Comparison of ENCODE assay signal across 9 cellular contexts in the genomic region with DNA sequence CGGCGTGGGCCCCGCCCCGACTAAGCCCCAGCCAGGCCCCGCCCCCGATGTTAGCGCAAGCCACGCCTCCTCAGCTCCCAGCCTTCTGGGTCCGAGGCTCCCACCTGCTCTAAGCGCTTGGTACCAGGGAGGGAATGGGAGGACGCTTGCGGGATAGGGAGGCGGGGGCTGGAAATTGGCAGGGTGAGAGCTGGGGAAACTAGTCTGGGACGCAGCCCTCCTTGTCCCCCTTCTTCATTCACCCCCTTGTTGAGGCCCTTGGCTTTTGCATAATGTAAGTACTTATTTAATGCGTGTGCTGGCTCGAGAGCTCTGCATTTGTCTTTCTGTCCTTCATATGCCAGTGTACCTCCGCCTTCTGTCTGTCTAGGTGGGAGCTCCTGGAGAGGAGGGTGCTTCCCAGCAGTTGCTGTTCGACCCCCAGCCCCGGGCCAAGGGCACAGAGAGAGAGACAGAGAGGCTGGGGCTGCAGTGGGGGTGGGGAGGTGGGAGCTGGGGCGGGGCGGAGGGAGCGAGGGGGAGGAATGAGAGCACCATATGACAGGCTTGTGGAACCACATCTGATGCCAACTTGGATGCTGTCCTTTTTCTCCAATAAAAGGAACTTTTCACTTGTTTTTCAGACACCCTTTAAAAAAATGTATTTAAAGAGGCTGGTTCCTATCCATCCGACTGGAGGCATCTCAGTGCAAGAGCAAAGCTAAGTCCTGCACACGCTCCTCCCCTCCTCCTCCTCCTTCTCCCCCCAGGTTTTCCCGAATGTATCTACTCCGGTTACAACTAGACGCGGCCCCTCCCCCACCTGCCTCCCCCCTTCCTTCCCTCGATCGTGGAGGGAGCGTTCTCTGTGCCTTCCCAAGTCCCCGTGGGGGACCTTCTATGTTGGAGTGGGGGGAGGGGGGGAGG. TPM values are rescaled to one million over a fixed set of nuclear protein-coding genes. Genes with fewer than 3 reads are reported as not detected.
DNase-seq lines count a peak whose midpoint lies in the region; ATAC-seq and TF ChIP-seq lines count a peak whose summit lies in the region.
"Had no signal": no experiment of that assay in that cellular context is flagged by ENCODE, and none has a peak within 500 bp of the region (broad histone marks: within the 10 kb centered on the region; RNA-seq: fewer than 3 reads in every experiment).

No MANE protein-coding gene starts in this region.

- peaks cover 26% of the 10 kb centered on the region for H3F3A ChIP-seq in MM.1S (ENCODE audit: insufficient read depth, low read length)

- TF ChIP-seq CTCF in MM.1S (IDR thresholded peaks at IDR 0.05; ENCODE audit: low read length) (no peak), osteocyte (IDR thresholded peaks at IDR 0.05) (no peak), thoracic aorta (IDR thresholded peaks at IDR 0.05) (no peak)

- no peaks in the 10 kb centered on the region for H3K36me3 ChIP-seq in MM.1S (replicated peaks; ENCODE audit: insufficient read depth, low read length)
- no peaks in the 10 kb centered on the region for H3K36me3 ChIP-seq in thoracic aorta

- H3K9me3 ChIP-seq in MM.1S (replicated peaks; ENCODE audit: insufficient read depth, low read length) = no peaks in the 10 kb centered on the region
- H3K9me3 ChIP-seq in thoracic aorta = no peaks in the 10 kb centered on the region

- H3K4me2 ChIP-seq in MM.1S (ENCODE audit: low read depth, low read length) = peak overlapping the region; percentile 61

- peaks cover 7% of the 10 kb centered on the region for H3K79me2 ChIP-seq in MM.1S (ENCODE audit: low read length)

- H3K27me3 ChIP-seq in MM.1S (replicated peaks; ENCODE audit: insufficient read depth, low read length) = no peaks in the 10 kb centered on the region
- H3K27me3 ChIP-seq in thoracic aorta (replicated peaks; ENCODE audit: insufficient read depth) = no peaks in the 10 kb centered on the region

- peak overlapping the region; percentile 87 for H3K4me3 Mint-ChIP-seq in osteocyte (ENCODE audit: unreplicated experiment)

- H3K27me3 Mint-ChIP-seq in osteocyte (ENCODE audit: unreplicated experiment) = no peaks in the 10 kb centered on the region

- H3K4me1 ChIP-seq in MM.1S (ENCODE audit: low read length) (peaks cover 28% of the 10 kb centered on the region), thoracic aorta (ENCODE audit: control insufficient read depth in 1 of 2, low read depth in 2 of 2) (peaks cover 5 to 36% of the 10 kb centered on the region in 2 donors)

- no peaks in the 10 kb centered on the region for H4K20me1 ChIP-seq in MM.1S (ENCODE audit: insufficient read depth, low read length)

- ATAC-seq in GM21528 (IDR thresholded peaks at IDR 0.05; ENCODE audit: low FRiP score, unreplicated experiment) (peak; percentile 50), Right ventricle myocardium inferior (peak; percentile 74), thoracic aorta (ENCODE audit: insufficient number of reproducible peaks, low FRiP score, low read depth) (peak; percentile 54)
- peak; percentile 64 to 88 for ATAC-seq in activated naive CD4-positive, alpha-beta T cell treated with anti-CD3 and anti-CD28 coated beads, Interleukin-2, amount 50 U/mL, for 72 hours

- 0 out of 2 replicates have a peak overlapping the region, but pooled peaks have one; percentile 24 for H2AFZ ChIP-seq in MM.1S (ENCODE audit: low read length)

- intact Hi-C loops in Right ventricle myocardium inferior (cut with DNase I) = no loop called here

- H3K4me3 ChIP-seq in MM.1S (ENCODE audit: low read length) (peak overlapping the region; percentile 61), thoracic aorta (peak overlapping the region; percentile 78)

- no peaks in the 10 kb centered on the region for H3K36me3 Mint-ChIP-seq in activated naive CD4-positive, alpha-beta T cell treated with anti-CD3 and anti-CD28 coated beads, Interleukin-2, amount 50 U/mL, for 72 hours
- H3K36me3 Mint-ChIP-seq in osteocyte (ENCODE audit: unreplicated experiment) = no peaks in the 10 kb centered on the region

- H3K27ac ChIP-seq in MM.1S (ENCODE audit: low read length) = peak overlapping the region; percentile 45; the same call in 1 of the 2 replicates
- peak overlapping the region; percentile 6 to 10 for H3K27ac ChIP-seq in thoracic aorta
- H3K27ac ChIP-seq: epithelial cell of prostate had no signal

- H3K27ac Mint-ChIP-seq in activated naive CD4-positive, alpha-beta T cell treated with anti-CD3 and anti-CD28 coated beads, Interleukin-2, amount 50 U/mL, for 72 hours = no peak overlapping the region
- peak overlapping the region; percentile 92 for H3K27ac Mint-ChIP-seq in osteocyte (ENCODE audit: unreplicated experiment)

- H3K9ac ChIP-seq in MM.1S (ENCODE audit: low read length) = peak overlapping the region; percentile 51; the same call in 1 of the 2 replicates

- no peaks in the 10 kb centered on the region for H3K9me2 ChIP-seq in MM.1S (replicated peaks; ENCODE audit: insufficient read depth, low read length)

- DNase-seq in COLO668 (lab: John Stamatoyannopoulos, UW; ENCODE audit: unreplicated experiment) (peak; percentile 85), MM.1S (peak; percentile 57), SKM-1 (lab: John Stamatoyannopoulos, UW; ENCODE audit: unreplicated experiment) (peak; percentile 17), Right ventricle myocardium inferior (ENCODE audit: missing footprints) (peak; percentile 86), osteocyte (ENCODE audit: extremely low spot score, unreplicated experiment) (peak; percentile 91), thoracic aorta (ENCODE audit: low spot score) (peak; percentile 37)
- peak; percentile 55 to 77 for DNase-seq in activated naive CD4-positive, alpha-beta T cell treated with anti-CD3 and anti-CD28 coated beads, Interleukin-2, amount 50 U/mL, for 72 hours (ENCODE audit: low spot score in 2 of 2)

- H3K9me3 Mint-ChIP-seq in activated naive CD4-positive, alpha-beta T cell treated with anti-CD3 and anti-CD28 coated beads, Interleukin-2, amount 50 U/mL, for 72 hours = peaks cover 3 to 9% of the 10 kb centered on the region in 2 donors
- H3K9me3 Mint-ChIP-seq in osteocyte (ENCODE audit: unreplicated experiment) = no peaks in the 10 kb centered on the region

- H3K4me1 Mint-ChIP-seq in osteocyte (ENCODE audit: unreplicated experiment) = peaks cover 40% of the 10 kb centered on the region

RNA-seq across cellular contexts. Expression of a gene that starts 25.6 kb away (rescaled TPM):
- under 1 TPM in 1 of 2 donors, not detected in 1; 0.66 TPM for total RNA-seq in activated naive CD4-positive, alpha-beta T cell treated with anti-CD3 and anti-CD28 coated beads, Interleukin-2, amount 50 U/mL, for 72 hours
- total RNA-seq in Right ventricle myocardium inferior = 3.5 TPM
- total RNA-seq in osteocyte = 1.7 and 2.1 TPM in 2 replicates
- total RNA-seq in thoracic aorta = 1 to 10 TPM in 1 of 2 donors, not detected in 1; 1.5 TPM

Comparison
In these comparisons a context has a peak if more than half of its experiments do, and no peak if none do; other contexts are left out.
1. Peak in every context shown above with its lines: DNase-seq, ATAC-seq, H3K4me3 ChIP-seq and H3K27ac ChIP-seq.
2. DNase-seq: peak in every context shown above with its lines; median percentile 91 in osteocyte; 86 in Right ventricle myocardium inferior; 85 in COLO668; 66 in activated naive CD4-positive, alpha-beta T cell treated with anti-CD3 and anti-CD28 coated beads, Interleukin-2, amount 50 U/mL, for 72 hours; 57 in MM.1S; 37 in thoracic aorta; 17 in SKM-1.